In genomic region chr16:11350531-11351335, GRCh38 we compare ENCODE assay signal across 10 cellular contexts. TPM values are rescaled to one million over a fixed set of nuclear protein-coding genes. Genes with fewer than 3 reads are reported as not detected.
DNase-seq lines count a peak whose midpoint lies in the region; TF ChIP-seq lines count a peak whose summit lies in the region.
"Had no signal": no experiment of that assay in that cellular context is flagged by ENCODE, and none has a peak within 500 bp of the region (broad histone marks: within the 10 kb centered on the region; RNA-seq: fewer than 3 reads in every experiment).

No MANE protein-coding gene starts in this region.

- H3K4me1 Mint-ChIP-seq in Calu3 (ENCODE audit: low read depth, unreplicated experiment) (peaks cover 37% of the 10 kb centered on the region), nephron progenitor cell (peaks cover 55% of the 10 kb centered on the region)

- H3K27ac ChIP-seq in OCI-LY1 (ENCODE audit: low read depth, low read length, poor library complexity, severe bottlenecking) (peak overlapping the region; percentile 48), rectal smooth muscle tissue (ENCODE audit: low read depth, low read length) (peak overlapping the region; percentile 63)

- H3K9me3 Mint-ChIP-seq in Calu3 (ENCODE audit: low read depth, unreplicated experiment) (no peaks in the 10 kb centered on the region), nephron progenitor cell (no peaks in the 10 kb centered on the region)
- H3K9me3 Mint-ChIP-seq: CD4-positive, alpha-beta T cell had no signal

- H3K4me3 ChIP-seq in AG10803 (ENCODE audit: low read length) (peak overlapping the region; percentile 52), OCI-LY1 (ENCODE audit: low read depth, low read length, poor library complexity, severe bottlenecking) (peak overlapping the region; percentile 23), rectal smooth muscle tissue (ENCODE audit: low read length) (peak overlapping the region; percentile 10)

- peaks cover 10% of the 10 kb centered on the region; the same call in 1 of the 2 replicates for H3F3A ChIP-seq in OCI-LY1 (ENCODE audit: insufficient read depth, low read length)

- CTCF ChIA-PET in Calu3 (lab: Charles Lee): interaction anchor here (0.6 to 0.7 kb wide), 2 partner anchors 279 to 375 kb away, joined by 3 to 5 read pairs; no protein-coding TSS in a partner anchor

- DNase-seq in AG10803 (ENCODE audit: low read depth) (peak; percentile 91), fibroblast of gingiva (ENCODE audit: low read depth) (peak; percentile 94), retina (no peak), activated T-cell treated with anti-CD3 and anti-CD28 coated beads for 4 hours (no peak), Calu3 (no peak), nephron progenitor cell (no peak)
- DNase-seq: CD4-positive, alpha-beta T cell; NCI-H1092 treated with DMSO at 0.1 percent for 48 hours had no signal

- no peaks in the 10 kb centered on the region for H3K9me2 ChIP-seq in OCI-LY1 (ENCODE audit: low read depth, low read length)

- H3K9ac ChIP-seq in OCI-LY1 (ENCODE audit: low read length) (peak overlapping the region; percentile 8; the same call in 1 of the 2 replicates), rectal smooth muscle tissue (ENCODE audit: low read length) (no peak overlapping the region)

- H3K4me2 ChIP-seq in OCI-LY1 (ENCODE audit: low read length): peak overlapping the region; percentile 46

- peaks cover 72% of the 10 kb centered on the region for H3K4me1 ChIP-seq in OCI-LY1 (ENCODE audit: insufficient read depth, low read length, severe bottlenecking)
- H3K4me1 ChIP-seq in rectal smooth muscle tissue (ENCODE audit: control insufficient read depth, insufficient read depth, low read length): peaks cover 11% of the 10 kb centered on the region

- H3K36me3 Mint-ChIP-seq in Calu3 (ENCODE audit: insufficient read depth, unreplicated experiment): peaks cover 21% of the 10 kb centered on the region
- H3K36me3 Mint-ChIP-seq in nephron progenitor cell (ENCODE audit: low read depth): peaks cover 32% of the 10 kb centered on the region

- no peaks in the 10 kb centered on the region; the same call in 1 of the 2 replicates for H3K9me3 ChIP-seq in OCI-LY1 (ENCODE audit: low read length)

- no peak overlapping the region for H3K4me3 Mint-ChIP-seq in Calu3 (ENCODE audit: low read depth, unreplicated experiment)
- no peak overlapping the region for H3K4me3 Mint-ChIP-seq in nephron progenitor cell
- H3K4me3 Mint-ChIP-seq: CD4-positive, alpha-beta T cell had no signal

- no TSS peak for BruUV-seq in Calu3 (replicated peaks; lab: Mats Ljungman, UMichigan)

- H3K36me3 ChIP-seq in OCI-LY1 (ENCODE audit: insufficient read depth, low read length) (peaks cover 28% of the 10 kb centered on the region), rectal smooth muscle tissue (ENCODE audit: control insufficient read depth, insufficient read depth, low read length) (no peaks in the 10 kb centered on the region)

- H4K20me1 ChIP-seq in OCI-LY1 (ENCODE audit: insufficient read depth, low read length): no peaks in the 10 kb centered on the region

- H3K27me3 Mint-ChIP-seq in Calu3 (ENCODE audit: unreplicated experiment): no peaks in the 10 kb centered on the region
- H3K27me3 Mint-ChIP-seq in nephron progenitor cell (ENCODE audit: low read depth, poor library complexity): peaks cover 2% of the 10 kb centered on the region
- H3K27me3 Mint-ChIP-seq: CD4-positive, alpha-beta T cell had no signal

- no peak overlapping the region for H3K27ac Mint-ChIP-seq in Calu3 (ENCODE audit: unreplicated experiment)
- no peak overlapping the region for H3K27ac Mint-ChIP-seq in nephron progenitor cell

- TF ChIP-seq CTCF in AG10803 (conservative IDR thresholded peaks at IDR 0.05; ENCODE audit: low read length) (no peak), OCI-LY1 (IDR thresholded peaks at IDR 0.05; ENCODE audit: low read length) (no peak), Calu3 (IDR thresholded peaks at IDR 0.05; ENCODE audit: unreplicated experiment) (no peak), nephron progenitor cell (IDR thresholded peaks at IDR 0.05) (no peak)

- no peaks in the 10 kb centered on the region for H3K79me2 ChIP-seq in OCI-LY1 (ENCODE audit: insufficient read depth, low read length)

- H3K27me3 ChIP-seq in OCI-LY1 (ENCODE audit: insufficient read depth, low read length): no peaks in the 10 kb centered on the region
- H3K27me3 ChIP-seq in rectal smooth muscle tissue (ENCODE audit: control insufficient read depth, insufficient read depth, low read length): no peaks in the 10 kb centered on the region

- intact Hi-C loops in Calu3 (cut with micrococcal nuclease; ENCODE audit: unreplicated experiment): no loop called here

- H2AFZ ChIP-seq in OCI-LY1 (ENCODE audit: low read length): no peak overlapping the region

RNA-seq across cellular contexts. Expression of gene RMI2, which starts 5.5 kb away (rescaled TPM):
- total RNA-seq in Calu3 (2022): 55.4 and 63.2 TPM in 2 replicates

Comparison
In these comparisons a context has a peak if more than half of its experiments do, and no peak if none do; other contexts are left out.
1. DNase-seq: peak in AG10803 (single experiment) and fibroblast of gingiva (single experiment); none in retina (single experiment), activated T-cell treated with anti-CD3 and anti-CD28 coated beads for 4 hours (single experiment), Calu3 (single experiment) and nephron progenitor cell (single experiment).
2. Peak in every context shown above with its lines, with median percentiles within 50 percentile points of each other: H3K4me3 ChIP-seq.